1 cellular context compared by ENCODE assay signal in the genomic region with DNA sequence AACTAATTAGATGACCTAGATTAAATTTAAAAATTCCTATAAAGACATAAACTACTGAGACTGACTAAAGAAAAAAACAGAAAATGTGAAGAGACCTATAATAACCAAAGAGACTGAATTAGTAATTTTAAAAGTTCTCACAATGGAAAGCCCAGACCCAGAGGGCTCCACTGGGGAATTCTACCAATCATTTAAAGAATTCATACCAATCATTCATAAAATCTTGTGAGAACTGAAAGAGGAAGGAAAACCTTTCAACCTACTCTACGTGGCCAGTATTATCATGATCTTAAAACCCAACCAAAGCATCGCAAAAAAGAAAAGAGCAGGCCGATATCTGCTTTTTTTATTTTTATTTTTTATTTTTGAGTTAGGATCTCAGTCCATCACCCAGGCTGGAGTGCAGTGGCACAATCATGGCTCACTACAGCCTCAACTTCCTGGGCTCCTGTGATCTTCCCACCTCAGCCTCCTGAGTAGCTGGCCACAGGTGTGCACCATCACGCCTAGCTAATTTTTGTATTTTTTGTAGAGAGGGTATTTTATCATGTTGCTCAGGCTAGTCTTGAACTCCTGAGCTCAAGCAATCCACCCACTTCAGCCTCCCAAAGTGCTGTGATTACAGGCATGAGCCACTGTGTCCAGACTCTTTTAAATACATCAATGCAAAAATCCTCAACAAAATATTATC.
TF ChIP-seq lines count a peak whose summit lies in the region.

No MANE protein-coding gene starts in this region.

TF ChIP-seq in WTC11, 78 proteins besides CTCF, POLR2A, EP300 and RAD21 (continued from another document):
- TF ChIP-seq, protein P1, sequence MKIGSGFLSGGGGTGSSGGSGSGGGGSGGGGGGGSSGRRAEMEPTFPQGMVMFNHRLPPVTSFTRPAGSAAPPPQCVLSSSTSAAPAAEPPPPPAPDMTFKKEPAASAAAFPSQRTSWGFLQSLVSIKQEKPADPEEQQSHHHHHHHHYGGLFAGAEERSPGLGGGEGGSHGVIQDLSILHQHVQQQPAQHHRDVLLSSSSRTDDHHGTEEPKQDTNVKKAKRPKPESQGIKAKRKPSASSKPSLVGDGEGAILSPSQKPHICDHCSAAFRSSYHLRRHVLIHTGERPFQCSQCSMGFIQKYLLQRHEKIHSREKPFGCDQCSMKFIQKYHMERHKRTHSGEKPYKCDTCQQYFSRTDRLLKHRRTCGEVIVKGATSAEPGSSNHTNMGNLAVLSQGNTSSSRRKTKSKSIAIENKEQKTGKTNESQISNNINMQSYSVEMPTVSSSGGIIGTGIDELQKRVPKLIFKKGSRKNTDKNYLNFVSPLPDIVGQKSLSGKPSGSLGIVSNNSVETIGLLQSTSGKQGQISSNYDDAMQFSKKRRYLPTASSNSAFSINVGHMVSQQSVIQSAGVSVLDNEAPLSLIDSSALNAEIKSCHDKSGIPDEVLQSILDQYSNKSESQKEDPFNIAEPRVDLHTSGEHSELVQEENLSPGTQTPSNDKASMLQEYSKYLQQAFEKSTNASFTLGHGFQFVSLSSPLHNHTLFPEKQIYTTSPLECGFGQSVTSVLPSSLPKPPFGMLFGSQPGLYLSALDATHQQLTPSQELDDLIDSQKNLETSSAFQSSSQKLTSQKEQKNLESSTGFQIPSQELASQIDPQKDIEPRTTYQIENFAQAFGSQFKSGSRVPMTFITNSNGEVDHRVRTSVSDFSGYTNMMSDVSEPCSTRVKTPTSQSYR (CRISPR knock-in tag; IDR thresholded peaks at IDR 0.05) = no peak
- TF ChIP-seq, protein P2, sequence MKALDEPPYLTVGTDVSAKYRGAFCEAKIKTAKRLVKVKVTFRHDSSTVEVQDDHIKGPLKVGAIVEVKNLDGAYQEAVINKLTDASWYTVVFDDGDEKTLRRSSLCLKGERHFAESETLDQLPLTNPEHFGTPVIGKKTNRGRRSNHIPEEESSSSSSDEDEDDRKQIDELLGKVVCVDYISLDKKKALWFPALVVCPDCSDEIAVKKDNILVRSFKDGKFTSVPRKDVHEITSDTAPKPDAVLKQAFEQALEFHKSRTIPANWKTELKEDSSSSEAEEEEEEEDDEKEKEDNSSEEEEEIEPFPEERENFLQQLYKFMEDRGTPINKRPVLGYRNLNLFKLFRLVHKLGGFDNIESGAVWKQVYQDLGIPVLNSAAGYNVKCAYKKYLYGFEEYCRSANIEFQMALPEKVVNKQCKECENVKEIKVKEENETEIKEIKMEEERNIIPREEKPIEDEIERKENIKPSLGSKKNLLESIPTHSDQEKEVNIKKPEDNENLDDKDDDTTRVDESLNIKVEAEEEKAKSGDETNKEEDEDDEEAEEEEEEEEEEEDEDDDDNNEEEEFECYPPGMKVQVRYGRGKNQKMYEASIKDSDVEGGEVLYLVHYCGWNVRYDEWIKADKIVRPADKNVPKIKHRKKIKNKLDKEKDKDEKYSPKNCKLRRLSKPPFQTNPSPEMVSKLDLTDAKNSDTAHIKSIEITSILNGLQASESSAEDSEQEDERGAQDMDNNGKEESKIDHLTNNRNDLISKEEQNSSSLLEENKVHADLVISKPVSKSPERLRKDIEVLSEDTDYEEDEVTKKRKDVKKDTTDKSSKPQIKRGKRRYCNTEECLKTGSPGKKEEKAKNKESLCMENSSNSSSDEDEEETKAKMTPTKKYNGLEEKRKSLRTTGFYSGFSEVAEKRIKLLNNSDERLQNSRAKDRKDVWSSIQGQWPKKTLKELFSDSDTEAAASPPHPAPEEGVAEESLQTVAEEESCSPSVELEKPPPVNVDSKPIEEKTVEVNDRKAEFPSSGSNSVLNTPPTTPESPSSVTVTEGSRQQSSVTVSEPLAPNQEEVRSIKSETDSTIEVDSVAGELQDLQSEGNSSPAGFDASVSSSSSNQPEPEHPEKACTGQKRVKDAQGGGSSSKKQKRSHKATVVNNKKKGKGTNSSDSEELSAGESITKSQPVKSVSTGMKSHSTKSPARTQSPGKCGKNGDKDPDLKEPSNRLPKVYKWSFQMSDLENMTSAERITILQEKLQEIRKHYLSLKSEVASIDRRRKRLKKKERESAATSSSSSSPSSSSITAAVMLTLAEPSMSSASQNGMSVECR (CRISPR knock-in tag; IDR thresholded peaks at IDR 0.05; ENCODE audit: borderline replicate concordance) = no peak
- TF ChIP-seq, protein P3, sequence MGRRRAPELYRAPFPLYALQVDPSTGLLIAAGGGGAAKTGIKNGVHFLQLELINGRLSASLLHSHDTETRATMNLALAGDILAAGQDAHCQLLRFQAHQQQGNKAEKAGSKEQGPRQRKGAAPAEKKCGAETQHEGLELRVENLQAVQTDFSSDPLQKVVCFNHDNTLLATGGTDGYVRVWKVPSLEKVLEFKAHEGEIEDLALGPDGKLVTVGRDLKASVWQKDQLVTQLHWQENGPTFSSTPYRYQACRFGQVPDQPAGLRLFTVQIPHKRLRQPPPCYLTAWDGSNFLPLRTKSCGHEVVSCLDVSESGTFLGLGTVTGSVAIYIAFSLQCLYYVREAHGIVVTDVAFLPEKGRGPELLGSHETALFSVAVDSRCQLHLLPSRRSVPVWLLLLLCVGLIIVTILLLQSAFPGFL (CRISPR knock-in tag; IDR thresholded peaks at IDR 0.05; ENCODE audit: borderline replicate concordance) = no peak
